In the genomic region with DNA sequence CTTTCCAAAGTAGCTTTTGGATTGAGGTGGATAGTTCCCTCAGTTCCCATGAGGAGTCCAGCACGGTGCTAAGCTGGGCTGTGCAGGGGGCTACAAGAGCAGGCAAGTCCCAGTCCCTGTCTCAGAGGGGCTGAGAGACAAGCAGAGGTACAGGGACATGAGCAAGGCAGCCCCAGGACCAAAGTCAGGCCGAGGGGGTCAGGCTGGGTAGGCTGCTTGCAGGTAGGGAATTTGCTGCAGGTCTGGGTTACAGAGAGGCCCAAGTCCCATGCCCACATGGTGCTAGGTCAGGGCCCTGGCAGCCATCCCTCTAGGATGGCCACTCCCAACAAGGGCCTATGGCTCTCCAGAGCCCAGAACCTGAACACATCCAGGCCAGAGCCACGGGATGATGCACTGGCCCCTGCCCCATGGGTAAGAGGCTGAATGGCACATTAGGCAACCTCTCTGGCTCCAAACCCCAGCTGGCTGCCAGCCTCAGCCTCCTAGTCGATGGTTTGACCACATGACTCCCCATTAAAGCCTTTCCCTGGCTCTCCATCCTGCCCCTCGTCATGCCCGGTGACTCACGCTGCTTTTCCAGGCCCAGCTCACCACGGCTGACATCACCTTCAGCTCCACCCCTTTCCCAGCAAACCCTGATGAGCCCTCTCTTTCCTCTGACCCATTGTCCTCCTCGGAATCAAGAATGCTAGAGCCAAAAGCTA, we compare ENCODE assay signal across 1 cellular context.
A peak's percentile ranks its signal among the peaks of the same experiment; 100 is the strongest.
TF ChIP-seq lines count a peak whose summit lies in the region.

No MANE protein-coding gene starts in this region.

TF ChIP-seq in HEK293, 187 proteins besides CTCF, POLR2A, EP300 and RAD21 (continued from another document and continues in another):
- TF ChIP-seq, protein P1, sequence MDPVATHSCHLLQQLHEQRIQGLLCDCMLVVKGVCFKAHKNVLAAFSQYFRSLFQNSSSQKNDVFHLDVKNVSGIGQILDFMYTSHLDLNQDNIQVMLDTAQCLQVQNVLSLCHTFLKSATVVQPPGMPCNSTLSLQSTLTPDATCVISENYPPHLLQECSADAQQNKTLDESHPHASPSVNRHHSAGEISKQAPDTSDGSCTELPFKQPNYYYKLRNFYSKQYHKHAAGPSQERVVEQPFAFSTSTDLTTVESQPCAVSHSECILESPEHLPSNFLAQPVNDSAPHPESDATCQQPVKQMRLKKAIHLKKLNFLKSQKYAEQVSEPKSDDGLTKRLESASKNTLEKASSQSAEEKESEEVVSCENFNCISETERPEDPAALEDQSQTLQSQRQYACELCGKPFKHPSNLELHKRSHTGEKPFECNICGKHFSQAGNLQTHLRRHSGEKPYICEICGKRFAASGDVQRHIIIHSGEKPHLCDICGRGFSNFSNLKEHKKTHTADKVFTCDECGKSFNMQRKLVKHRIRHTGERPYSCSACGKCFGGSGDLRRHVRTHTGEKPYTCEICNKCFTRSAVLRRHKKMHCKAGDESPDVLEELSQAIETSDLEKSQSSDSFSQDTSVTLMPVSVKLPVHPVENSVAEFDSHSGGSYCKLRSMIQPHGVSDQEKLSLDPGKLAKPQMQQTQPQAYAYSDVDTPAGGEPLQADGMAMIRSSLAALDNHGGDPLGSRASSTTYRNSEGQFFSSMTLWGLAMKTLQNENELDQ (tag by site-specific recombination; IDR thresholded peaks at IDR 0.05; ENCODE audit: low read depth), result no peak
- TF ChIP-seq ZBTB48 (tag by site-specific recombination; IDR thresholded peaks at IDR 0.05) (peak; percentile 48; the same call in 1 of the 2 replicates), ZBTB7A (tag by site-specific recombination; IDR thresholded peaks at IDR 0.05; ENCODE audit: low read depth) (no peak), KLF10 (tag by site-specific recombination; IDR thresholded peaks at IDR 0.05) (no peak), ZNF658 (tag by site-specific recombination; IDR thresholded peaks at IDR 0.05) (no peak), KLF9 (tag by site-specific recombination; IDR thresholded peaks at IDR 0.05; ENCODE audit: low read depth) (0 out of 2 replicates have a peak, but pooled peaks have one; percentile 38), ZSCAN30 (tag by site-specific recombination; IDR thresholded peaks at IDR 0.05) (no peak), ZNF16 (tag by site-specific recombination; IDR thresholded peaks at IDR 0.05; ENCODE audit: low read depth) (no peak), ZNF561 (tag by site-specific recombination; IDR thresholded peaks at IDR 0.05; ENCODE audit: borderline replicate concordance) (no peak), ZNF514 (tag by site-specific recombination; IDR thresholded peaks at IDR 0.05) (no peak), WT1 (tag by site-specific recombination; IDR thresholded peaks at IDR 0.05) (no peak), ZSCAN23 (tag by site-specific recombination; IDR thresholded peaks at IDR 0.05) (no peak), ZNF830 (tag by site-specific recombination; IDR thresholded peaks at IDR 0.05; ENCODE audit: low read depth) (no peak), OVOL3 (tag by site-specific recombination; IDR thresholded peaks at IDR 0.05) (no peak), ZNF629 (tag by site-specific recombination; IDR thresholded peaks at IDR 0.05) (peak; percentile 83), ZNF416 (tag by site-specific recombination; IDR thresholded peaks at IDR 0.05) (no peak), ZNF324 (tag by site-specific recombination; IDR thresholded peaks at IDR 0.05) (no peak), ZNF558 (tag by site-specific recombination; IDR thresholded peaks at IDR 0.05) (no peak), ZNF433 (tag by site-specific recombination; IDR thresholded peaks at IDR 0.05; ENCODE audit: low read depth) (no peak), REPIN1 (tag by site-specific recombination; IDR thresholded peaks at IDR 0.05; ENCODE audit: low read depth) (no peak), BCL11A (tag by site-specific recombination; IDR thresholded peaks at IDR 0.05; ENCODE audit: low read depth) (no peak), ZNF747 (tag by site-specific recombination; IDR thresholded peaks at IDR 0.05) (no peak), ZNF394 (tag by site-specific recombination; IDR thresholded peaks at IDR 0.05; ENCODE audit: borderline replicate concordance) (no peak), ZNF23 (tag by site-specific recombination; IDR thresholded peaks at IDR 0.05; ENCODE audit: borderline replicate concordance) (no peak), ZNF138 (tag by site-specific recombination; IDR thresholded peaks at IDR 0.05; ENCODE audit: borderline replicate concordance) (no peak), ZFP37 (tag by site-specific recombination; IDR thresholded peaks at IDR 0.05) (no peak), ZNF585B (tag by site-specific recombination; IDR thresholded peaks at IDR 0.05) (no peak), ZFP41 (tag by site-specific recombination; IDR thresholded peaks at IDR 0.05; ENCODE audit: borderline replicate concordance) (no peak), ZNF792 (tag by site-specific recombination; IDR thresholded peaks at IDR 0.05) (no peak), ZNF221 (tag by site-specific recombination; IDR thresholded peaks at IDR 0.05; ENCODE audit: borderline replicate concordance) (no peak), ZBTB8A (tag by site-specific recombination; IDR thresholded peaks at IDR 0.05) (no peak)
- TF ChIP-seq, protein P2, sequence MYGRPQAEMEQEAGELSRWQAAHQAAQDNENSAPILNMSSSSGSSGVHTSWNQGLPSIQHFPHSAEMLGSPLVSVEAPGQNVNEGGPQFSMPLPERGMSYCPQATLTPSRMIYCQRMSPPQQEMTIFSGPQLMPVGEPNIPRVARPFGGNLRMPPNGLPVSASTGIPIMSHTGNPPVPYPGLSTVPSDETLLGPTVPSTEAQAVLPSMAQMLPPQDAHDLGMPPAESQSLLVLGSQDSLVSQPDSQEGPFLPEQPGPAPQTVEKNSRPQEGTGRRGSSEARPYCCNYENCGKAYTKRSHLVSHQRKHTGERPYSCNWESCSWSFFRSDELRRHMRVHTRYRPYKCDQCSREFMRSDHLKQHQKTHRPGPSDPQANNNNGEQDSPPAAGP (tag by site-specific recombination; IDR thresholded peaks at IDR 0.05), result peak; percentile 85
- TF ChIP-seq, protein P3, sequence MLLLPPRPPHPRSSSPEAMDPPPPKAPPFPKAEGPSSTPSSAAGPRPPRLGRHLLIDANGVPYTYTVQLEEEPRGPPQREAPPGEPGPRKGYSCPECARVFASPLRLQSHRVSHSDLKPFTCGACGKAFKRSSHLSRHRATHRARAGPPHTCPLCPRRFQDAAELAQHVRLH (tag by site-specific recombination; IDR thresholded peaks at IDR 0.05), result no peak
- TF ChIP-seq, protein P4, sequence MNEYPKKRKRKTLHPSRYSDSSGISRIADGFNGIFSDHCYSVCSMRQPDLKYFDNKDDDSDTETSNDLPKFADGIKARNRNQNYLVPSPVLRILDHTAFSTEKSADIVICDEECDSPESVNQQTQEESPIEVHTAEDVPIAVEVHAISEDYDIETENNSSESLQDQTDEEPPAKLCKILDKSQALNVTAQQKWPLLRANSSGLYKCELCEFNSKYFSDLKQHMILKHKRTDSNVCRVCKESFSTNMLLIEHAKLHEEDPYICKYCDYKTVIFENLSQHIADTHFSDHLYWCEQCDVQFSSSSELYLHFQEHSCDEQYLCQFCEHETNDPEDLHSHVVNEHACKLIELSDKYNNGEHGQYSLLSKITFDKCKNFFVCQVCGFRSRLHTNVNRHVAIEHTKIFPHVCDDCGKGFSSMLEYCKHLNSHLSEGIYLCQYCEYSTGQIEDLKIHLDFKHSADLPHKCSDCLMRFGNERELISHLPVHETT (tag by site-specific recombination; IDR thresholded peaks at IDR 0.05), result no peak
- TF ChIP-seq, protein P5, sequence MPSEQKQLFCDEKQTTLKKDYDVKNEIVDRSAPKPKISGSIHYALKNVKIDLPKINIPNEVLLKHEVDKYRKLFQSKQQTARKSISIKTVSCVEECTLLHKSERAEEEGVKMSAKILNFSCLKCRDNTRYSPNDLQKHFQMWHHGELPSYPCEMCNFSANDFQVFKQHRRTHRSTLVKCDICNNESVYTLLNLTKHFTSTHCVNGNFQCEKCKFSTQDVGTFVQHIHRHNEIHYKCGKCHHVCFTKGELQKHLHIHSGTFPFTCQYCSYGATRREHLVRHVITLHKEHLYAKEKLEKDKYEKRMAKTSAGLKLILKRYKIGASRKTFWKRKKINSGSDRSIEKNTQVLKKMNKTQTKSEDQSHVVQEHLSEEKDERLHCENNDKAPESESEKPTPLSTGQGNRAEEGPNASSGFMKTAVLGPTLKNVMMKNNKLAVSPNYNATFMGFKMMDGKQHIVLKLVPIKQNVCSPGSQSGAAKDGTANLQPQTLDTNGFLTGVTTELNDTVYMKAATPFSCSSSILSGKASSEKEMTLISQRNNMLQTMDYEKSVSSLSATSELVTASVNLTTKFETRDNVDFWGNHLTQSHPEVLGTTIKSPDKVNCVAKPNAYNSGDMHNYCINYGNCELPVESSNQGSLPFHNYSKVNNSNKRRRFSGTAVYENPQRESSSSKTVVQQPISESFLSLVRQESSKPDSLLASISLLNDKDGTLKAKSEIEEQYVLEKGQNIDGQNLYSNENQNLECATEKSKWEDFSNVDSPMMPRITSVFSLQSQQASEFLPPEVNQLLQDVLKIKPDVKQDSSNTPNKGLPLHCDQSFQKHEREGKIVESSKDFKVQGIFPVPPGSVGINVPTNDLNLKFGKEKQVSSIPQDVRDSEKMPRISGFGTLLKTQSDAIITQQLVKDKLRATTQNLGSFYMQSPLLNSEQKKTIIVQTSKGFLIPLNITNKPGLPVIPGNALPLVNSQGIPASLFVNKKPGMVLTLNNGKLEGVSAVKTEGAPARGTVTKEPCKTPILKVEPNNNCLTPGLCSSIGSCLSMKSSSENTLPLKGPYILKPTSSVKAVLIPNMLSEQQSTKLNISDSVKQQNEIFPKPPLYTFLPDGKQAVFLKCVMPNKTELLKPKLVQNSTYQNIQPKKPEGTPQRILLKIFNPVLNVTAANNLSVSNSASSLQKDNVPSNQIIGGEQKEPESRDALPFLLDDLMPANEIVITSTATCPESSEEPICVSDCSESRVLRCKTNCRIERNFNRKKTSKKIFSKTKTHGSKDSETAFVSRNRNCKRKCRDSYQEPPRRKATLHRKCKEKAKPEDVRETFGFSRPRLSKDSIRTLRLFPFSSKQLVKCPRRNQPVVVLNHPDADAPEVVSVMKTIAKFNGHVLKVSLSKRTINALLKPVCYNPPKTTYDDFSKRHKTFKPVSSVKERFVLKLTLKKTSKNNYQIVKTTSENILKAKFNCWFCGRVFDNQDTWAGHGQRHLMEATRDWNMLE (tag by site-specific recombination; conservative IDR thresholded peaks at IDR 0.05; ENCODE audit: low read depth), result no peak
- TF ChIP-seq, protein P6, sequence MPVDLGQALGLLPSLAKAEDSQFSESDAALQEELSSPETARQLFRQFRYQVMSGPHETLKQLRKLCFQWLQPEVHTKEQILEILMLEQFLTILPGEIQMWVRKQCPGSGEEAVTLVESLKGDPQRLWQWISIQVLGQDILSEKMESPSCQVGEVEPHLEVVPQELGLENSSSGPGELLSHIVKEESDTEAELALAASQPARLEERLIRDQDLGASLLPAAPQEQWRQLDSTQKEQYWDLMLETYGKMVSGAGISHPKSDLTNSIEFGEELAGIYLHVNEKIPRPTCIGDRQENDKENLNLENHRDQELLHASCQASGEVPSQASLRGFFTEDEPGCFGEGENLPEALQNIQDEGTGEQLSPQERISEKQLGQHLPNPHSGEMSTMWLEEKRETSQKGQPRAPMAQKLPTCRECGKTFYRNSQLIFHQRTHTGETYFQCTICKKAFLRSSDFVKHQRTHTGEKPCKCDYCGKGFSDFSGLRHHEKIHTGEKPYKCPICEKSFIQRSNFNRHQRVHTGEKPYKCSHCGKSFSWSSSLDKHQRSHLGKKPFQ (tag by site-specific recombination; IDR thresholded peaks at IDR 0.05), result no peak
- TF ChIP-seq, protein P7, sequence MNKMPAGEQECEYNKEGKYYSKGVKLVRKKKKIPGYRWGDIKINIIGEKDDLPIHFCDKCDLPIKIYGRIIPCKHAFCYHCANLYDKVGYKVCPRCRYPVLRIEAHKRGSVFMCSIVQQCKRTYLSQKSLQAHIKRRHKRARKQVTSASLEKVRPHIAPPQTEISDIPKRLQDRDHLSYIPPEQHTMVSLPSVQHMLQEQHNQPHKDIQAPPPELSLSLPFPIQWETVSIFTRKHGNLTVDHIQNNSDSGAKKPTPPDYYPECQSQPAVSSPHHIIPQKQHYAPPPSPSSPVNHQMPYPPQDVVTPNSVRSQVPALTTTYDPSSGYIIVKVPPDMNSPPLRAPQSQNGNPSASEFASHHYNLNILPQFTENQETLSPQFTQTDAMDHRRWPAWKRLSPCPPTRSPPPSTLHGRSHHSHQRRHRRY (tag by site-specific recombination; IDR thresholded peaks at IDR 0.05), result no peak
- TF ChIP-seq, protein P8, sequence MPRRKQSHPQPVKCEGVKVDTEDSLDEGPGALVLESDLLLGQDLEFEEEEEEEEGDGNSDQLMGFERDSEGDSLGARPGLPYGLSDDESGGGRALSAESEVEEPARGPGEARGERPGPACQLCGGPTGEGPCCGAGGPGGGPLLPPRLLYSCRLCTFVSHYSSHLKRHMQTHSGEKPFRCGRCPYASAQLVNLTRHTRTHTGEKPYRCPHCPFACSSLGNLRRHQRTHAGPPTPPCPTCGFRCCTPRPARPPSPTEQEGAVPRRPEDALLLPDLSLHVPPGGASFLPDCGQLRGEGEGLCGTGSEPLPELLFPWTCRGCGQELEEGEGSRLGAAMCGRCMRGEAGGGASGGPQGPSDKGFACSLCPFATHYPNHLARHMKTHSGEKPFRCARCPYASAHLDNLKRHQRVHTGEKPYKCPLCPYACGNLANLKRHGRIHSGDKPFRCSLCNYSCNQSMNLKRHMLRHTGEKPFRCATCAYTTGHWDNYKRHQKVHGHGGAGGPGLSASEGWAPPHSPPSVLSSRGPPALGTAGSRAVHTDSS (tag by site-specific recombination; IDR thresholded peaks at IDR 0.05), result no peak
- TF ChIP-seq, protein P9, sequence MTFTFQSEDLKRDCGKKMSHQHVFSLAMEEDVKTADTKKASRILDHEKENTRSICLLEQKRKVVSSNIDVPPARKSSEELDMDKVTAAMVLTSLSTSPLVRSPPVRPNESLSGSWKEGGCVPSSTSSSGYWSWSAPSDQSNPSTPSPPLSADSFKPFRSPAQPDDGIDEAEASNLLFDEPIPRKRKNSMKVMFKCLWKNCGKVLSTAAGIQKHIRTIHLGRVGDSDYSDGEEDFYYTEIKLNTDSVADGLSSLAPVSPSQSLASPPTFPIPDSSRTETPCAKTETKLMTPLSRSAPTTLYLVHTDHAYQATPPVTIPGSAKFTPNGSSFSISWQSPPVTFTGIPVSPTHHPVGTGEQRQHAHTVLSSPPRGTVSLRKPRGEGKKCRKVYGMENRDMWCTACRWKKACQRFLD (tag by site-specific recombination; IDR thresholded peaks at IDR 0.05), result no peak
- TF ChIP-seq, protein P10, sequence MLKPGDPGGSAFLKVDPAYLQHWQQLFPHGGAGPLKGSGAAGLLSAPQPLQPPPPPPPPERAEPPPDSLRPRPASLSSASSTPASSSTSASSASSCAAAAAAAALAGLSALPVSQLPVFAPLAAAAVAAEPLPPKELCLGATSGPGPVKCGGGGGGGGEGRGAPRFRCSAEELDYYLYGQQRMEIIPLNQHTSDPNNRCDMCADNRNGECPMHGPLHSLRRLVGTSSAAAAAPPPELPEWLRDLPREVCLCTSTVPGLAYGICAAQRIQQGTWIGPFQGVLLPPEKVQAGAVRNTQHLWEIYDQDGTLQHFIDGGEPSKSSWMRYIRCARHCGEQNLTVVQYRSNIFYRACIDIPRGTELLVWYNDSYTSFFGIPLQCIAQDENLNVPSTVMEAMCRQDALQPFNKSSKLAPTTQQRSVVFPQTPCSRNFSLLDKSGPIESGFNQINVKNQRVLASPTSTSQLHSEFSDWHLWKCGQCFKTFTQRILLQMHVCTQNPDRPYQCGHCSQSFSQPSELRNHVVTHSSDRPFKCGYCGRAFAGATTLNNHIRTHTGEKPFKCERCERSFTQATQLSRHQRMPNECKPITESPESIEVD (tag by site-specific recombination; IDR thresholded peaks at IDR 0.05), result no peak
